In genomic region chr3:10119376-10119775, GRCh38 we compare ENCODE assay signal across 17 cellular contexts. TPM values are rescaled to one million over a fixed set of nuclear protein-coding genes. Genes with fewer than 3 reads are reported as not detected.
DNase-seq lines count a peak whose midpoint lies in the region; ATAC-seq and TF ChIP-seq lines count a peak whose summit lies in the region.
"Had no signal": no experiment of that assay in that cellular context is flagged by ENCODE, and none has a peak within 500 bp of the region (broad histone marks: within the 10 kb centered on the region; RNA-seq: fewer than 3 reads in every experiment).

No MANE protein-coding gene starts in this region.

- ATAC-seq in activated CD4-positive, alpha-beta T cell treated with anti-CD3 and anti-CD28 coated beads for 36 hours, result no peak
- ATAC-seq in GM21526 (IDR thresholded peaks at IDR 0.05; ENCODE audit: low FRiP score, unreplicated experiment) (no peak), GM19395 (IDR thresholded peaks at IDR 0.05; ENCODE audit: unreplicated experiment) (no peak)
- ATAC-seq: GM23338 had no signal

- H3K27ac Mint-ChIP-seq in activated CD4-positive, alpha-beta T cell treated with anti-CD3 and anti-CD28 coated beads for 36 hours, result peak overlapping the region; percentile 13
- H3K27ac Mint-ChIP-seq: GM23338 had no signal

- no peaks in the 10 kb centered on the region for H3K9me2 ChIP-seq in Loucy (replicated peaks; ENCODE audit: low read depth, low read length)

- H3K4me1 ChIP-seq in Loucy (ENCODE audit: insufficient read depth, low read length, poor library complexity, severe bottlenecking) (peaks cover 35% of the 10 kb centered on the region), rectal smooth muscle tissue (ENCODE audit: control insufficient read depth, insufficient read depth, low read length) (peaks cover 9% of the 10 kb centered on the region)

- H3K4me3 ChIP-seq in Loucy (ENCODE audit: low read length, poor library complexity, severe bottlenecking) (peak overlapping the region; percentile 98), choroid plexus epithelial cell (ENCODE audit: low read depth, low read length) (no peak overlapping the region), rectal smooth muscle tissue (ENCODE audit: low read length) (no peak overlapping the region)
- H3K4me3 ChIP-seq: BLaER1, GM23338 had no signal

- POLR2A ChIA-PET in activated CD4-positive, alpha-beta T cell treated with anti-CD3 and anti-CD28 coated beads for 36 hours (lab: Charles Lee), result interaction anchor here (0.6 kb wide), 1 partner anchor 184 kb away, joined by 7 read pairs; no protein-coding TSS in a partner anchor

- peaks cover 57% of the 10 kb centered on the region for H3K4me1 Mint-ChIP-seq in activated CD4-positive, alpha-beta T cell treated with anti-CD3 and anti-CD28 coated beads for 36 hours

- H3K36me3 ChIP-seq in Loucy (ENCODE audit: insufficient read depth, low read length) (no peaks in the 10 kb centered on the region; the same call in 1 of the 2 replicates), rectal smooth muscle tissue (ENCODE audit: control insufficient read depth, insufficient read depth, low read length) (no peaks in the 10 kb centered on the region)

- CTCF ChIA-PET in activated CD4-positive, alpha-beta T cell treated with anti-CD3 and anti-CD28 coated beads for 36 hours (lab: Charles Lee), result no interaction called here

- intact Hi-C loops in activated CD4-positive, alpha-beta T cell treated with anti-CD3 and anti-CD28 coated beads for 36 hours (cut with DNase I, micrococcal nuclease), result loop anchor here in 1 of 2 experiments (5.0 kb wide), 2 partner anchors 108 to 123 kb away; no protein-coding TSS in a partner anchor

- H3K27ac ChIP-seq in rectal smooth muscle tissue (ENCODE audit: low read depth, low read length), result no peak overlapping the region
- H3K27ac ChIP-seq: 22Rv1, BLaER1 had no signal

- H3K27me3 Mint-ChIP-seq in activated CD4-positive, alpha-beta T cell treated with anti-CD3 and anti-CD28 coated beads for 36 hours, result no peaks in the 10 kb centered on the region

- no peaks in the 10 kb centered on the region for H3K9me3 ChIP-seq in Loucy (ENCODE audit: insufficient read depth, low read depth, low read length)
- H3K9me3 ChIP-seq: BLaER1 had no signal

- H3K27me3 ChIP-seq in Loucy (ENCODE audit: insufficient read depth, low read length, poor library complexity, severe bottlenecking), result no peaks in the 10 kb centered on the region
- no peaks in the 10 kb centered on the region for H3K27me3 ChIP-seq in rectal smooth muscle tissue (ENCODE audit: control insufficient read depth, insufficient read depth, low read length)
- H3K27me3 ChIP-seq: BLaER1 had no signal

- peaks cover 56% of the 10 kb centered on the region for H3K36me3 Mint-ChIP-seq in activated CD4-positive, alpha-beta T cell treated with anti-CD3 and anti-CD28 coated beads for 36 hours (ENCODE audit: low read depth)

- TF ChIP-seq CTCF in Loucy (conservative IDR thresholded peaks at IDR 0.05; ENCODE audit: low read length) (no peak), choroid plexus epithelial cell (conservative IDR thresholded peaks at IDR 0.05; ENCODE audit: low read depth, low read length) (no peak)

- no peaks in the 10 kb centered on the region for H3K9me3 Mint-ChIP-seq in activated CD4-positive, alpha-beta T cell treated with anti-CD3 and anti-CD28 coated beads for 36 hours (ENCODE audit: low read depth)
- H3K9me3 Mint-ChIP-seq: GM23338 had no signal

- DNase-seq in activated CD4-positive, alpha-beta T cell treated with anti-CD3 and anti-CD28 coated beads for 36 hours, result no peak
- no peak for DNase-seq in activated CD4-positive, alpha-beta T cell treated with anti-CD3 and anti-CD28 coated beads, Interleukin-2, amount 50 U/mL, for 4 hours
- peak; percentile 29 for DNase-seq in choroid plexus epithelial cell (ENCODE audit: low read depth)
- no peak for DNase-seq in T1000 (lab: John Stamatoyannopoulos, UW)
- DNase-seq: DMS53, GF-D8, H7, IMR-90 had no signal

- H4K20me1 ChIP-seq in Loucy (ENCODE audit: insufficient read depth, low read length, poor library complexity, severe bottlenecking), result peaks cover 41% of the 10 kb centered on the region

- H3K9ac ChIP-seq in Loucy (ENCODE audit: low read depth, low read length, poor library complexity, severe bottlenecking) (peak overlapping the region; percentile 40), rectal smooth muscle tissue (ENCODE audit: low read length) (peak overlapping the region; percentile 21)
- H3K9ac ChIP-seq: BLaER1 had no signal

- peaks cover 82% of the 10 kb centered on the region for H3K79me2 ChIP-seq in Loucy (ENCODE audit: insufficient read depth, low read length)

- H2AFZ ChIP-seq in Loucy (ENCODE audit: low read length), result no peak overlapping the region
- H2AFZ ChIP-seq: GM23338 had no signal

- H3K4me2 ChIP-seq in Loucy (ENCODE audit: low read depth, low read length, poor library complexity, severe bottlenecking), result peak overlapping the region; percentile 96
- H3K4me2 ChIP-seq: BLaER1, GM23338 had no signal

- H3F3A ChIP-seq in Loucy (ENCODE audit: low read depth), result no peaks in the 10 kb centered on the region

- no peak overlapping the region for H3K4me3 Mint-ChIP-seq in activated CD4-positive, alpha-beta T cell treated with anti-CD3 and anti-CD28 coated beads for 36 hours
- H3K4me3 Mint-ChIP-seq: GM23338 had no signal

RNA-seq across cellular contexts. Expression of gene BRK1, which starts 3.9 kb away (rescaled TPM):
- total RNA-seq in activated CD4-positive, alpha-beta T cell treated with anti-CD3 and anti-CD28 coated beads for 36 hours, result 10 to 100 TPM; 83.4 to 86.6 TPM

RNA-seq across cellular contexts. Expression of gene FANCD2OS, which starts 11.3 kb away (rescaled TPM):
- not detected for total RNA-seq in activated CD4-positive, alpha-beta T cell treated with anti-CD3 and anti-CD28 coated beads for 36 hours
- total RNA-seq: A673, GM23338, H7, HT-29, IMR-90 had no signal

RNA-seq across cellular contexts. Expression of gene VHL, which starts 22.2 kb away (rescaled TPM):
- total RNA-seq in activated CD4-positive, alpha-beta T cell treated with anti-CD3 and anti-CD28 coated beads for 36 hours, result 10 to 100 TPM; 49.8 to 52.4 TPM

RNA-seq across cellular contexts. Expression of gene IRAK2, which starts 45.3 kb away (rescaled TPM):
- 1 to 10 TPM; 3.9 to 4.0 TPM for total RNA-seq in activated CD4-positive, alpha-beta T cell treated with anti-CD3 and anti-CD28 coated beads for 36 hours
